8 cellular contexts compared by ENCODE assay signal in the genomic region with DNA sequence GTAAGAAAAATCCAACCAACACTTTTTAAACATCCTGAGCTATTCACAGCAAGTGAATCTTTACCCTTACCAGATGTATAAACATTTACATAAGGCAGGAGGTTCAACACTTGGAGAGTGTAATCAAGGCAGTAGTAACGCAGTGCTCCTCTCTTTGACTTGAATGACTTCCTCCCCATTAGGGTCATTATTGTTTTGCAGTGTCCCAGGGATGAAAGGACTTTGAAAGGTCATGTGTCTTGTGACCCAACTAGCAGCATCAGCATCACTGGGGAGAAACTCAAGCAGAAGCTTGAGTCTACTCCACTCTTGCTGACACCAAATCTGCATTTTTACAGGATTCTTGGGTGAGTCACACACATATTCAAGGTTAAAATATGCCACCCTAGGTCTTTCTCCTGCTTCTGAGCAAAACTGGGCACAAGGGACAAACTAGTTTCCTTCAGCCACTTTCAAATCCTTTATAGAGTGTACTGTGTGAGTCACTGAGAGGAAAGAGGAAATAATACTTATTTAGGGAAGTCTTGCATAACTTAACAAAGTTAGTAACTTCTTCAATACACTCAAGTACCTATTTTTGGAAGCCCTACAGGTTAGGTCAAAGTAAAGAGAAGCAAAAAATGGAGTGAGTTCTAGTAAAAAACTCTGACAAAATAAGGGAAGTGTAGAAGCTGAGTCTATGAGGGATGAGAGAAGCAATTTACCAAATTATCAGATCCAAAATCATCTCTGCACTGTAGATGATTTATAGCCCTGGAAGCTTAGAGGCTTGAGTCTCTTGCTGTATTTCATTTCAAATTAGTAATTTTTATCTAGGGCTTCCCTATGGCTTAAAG. TPM values are rescaled to one million over a fixed set of nuclear protein-coding genes. Genes with fewer than 3 reads are reported as not detected.
DNase-seq lines count a peak whose midpoint lies in the region; ATAC-seq, FAIRE-seq and TF ChIP-seq lines count a peak whose summit lies in the region.

No MANE protein-coding gene starts in this region.

- in situ Hi-C loops in HAP-1 (cut with MboI; ENCODE audit: low sequenced_read_pairs), result no loop called here

- H3K9me2 ChIP-seq in DOHH2 (replicated peaks; ENCODE audit: control insufficient read depth, low read length), result no peaks in the 10 kb centered on the region

- no peaks in the 10 kb centered on the region for H3K36me3 ChIP-seq in DOHH2 (ENCODE audit: control insufficient read depth, low read length)
- H3K36me3 ChIP-seq in HAP-1 (replicated peaks), result no peaks in the 10 kb centered on the region

- no peak overlapping the region for H3K27ac ChIP-seq in DOHH2 (ENCODE audit: low read depth, low read length)

- TF ChIP-seq CTCF in DOHH2 (IDR thresholded peaks at IDR 0.05; ENCODE audit: low read depth, low read length, poor library complexity, severe bottlenecking), result no peak

- peak overlapping the region; percentile 42 for H3K4me2 ChIP-seq in DOHH2 (ENCODE audit: low read length)

- H3K4me3 Mint-ChIP-seq in activated T-helper 17 cell treated with anti-CD3 and anti-CD28 coated beads, Interleukin-2, amount 50 U/mL, for 72 hours, result peak overlapping the region; percentile 46

- no peaks in the 10 kb centered on the region for H3K36me3 Mint-ChIP-seq in activated T-helper 17 cell treated with anti-CD3 and anti-CD28 coated beads, Interleukin-2, amount 50 U/mL, for 72 hours (ENCODE audit: low read depth)

- peaks cover 4% of the 10 kb centered on the region; the same call in 1 of the 2 replicates for H4K20me1 ChIP-seq in DOHH2 (ENCODE audit: control insufficient read depth, insufficient read depth, low read depth, low read length)

- H3K9me3 Mint-ChIP-seq in activated T-helper 17 cell treated with anti-CD3 and anti-CD28 coated beads, Interleukin-2, amount 50 U/mL, for 72 hours, result no peaks in the 10 kb centered on the region

- no peaks in the 10 kb centered on the region for H3K79me2 ChIP-seq in DOHH2 (ENCODE audit: control insufficient read depth, low read length)

- peaks cover 19% of the 10 kb centered on the region for H3K4me1 ChIP-seq in DOHH2 (ENCODE audit: control insufficient read depth, low read length)
- no peaks in the 10 kb centered on the region for H3K4me1 ChIP-seq in HAP-1

- H3K4me1 Mint-ChIP-seq in activated T-helper 17 cell treated with anti-CD3 and anti-CD28 coated beads, Interleukin-2, amount 50 U/mL, for 72 hours, result peaks cover 34% of the 10 kb centered on the region

- no peaks in the 10 kb centered on the region for H3K27me3 Mint-ChIP-seq in activated T-helper 17 cell treated with anti-CD3 and anti-CD28 coated beads, Interleukin-2, amount 50 U/mL, for 72 hours

- H3K9me3 ChIP-seq in DOHH2 (ENCODE audit: control insufficient read depth, insufficient read depth, low read length), result no peaks in the 10 kb centered on the region
- peaks cover 4% of the 10 kb centered on the region; the same call in 1 of the 2 replicates for H3K9me3 ChIP-seq in HAP-1

- intact Hi-C loops in left colon (cut with DNase I, micrococcal nuclease), result no loop called here

- DNase-seq in HS-27A (ENCODE audit: low read depth), result peak; percentile 93
- DNase-seq in left colon, result no peak
- DNase-seq in urothelium cell line (ENCODE audit: low spot score), result peak; percentile 60
- no peak for DNase-seq in inferior parietal cortex (ENCODE audit: extremely low spot score)
- DNase-seq in HAP-1 (ENCODE audit: low spot score in 2 of 2), result no peak

- ATAC-seq in GM21447 (IDR thresholded peaks at IDR 0.05; ENCODE audit: unreplicated experiment) (peak; percentile 92), left colon (peak; percentile 82)
- ATAC-seq in activated T-helper 17 cell treated with anti-CD3 and anti-CD28 coated beads, Interleukin-2, amount 50 U/mL, for 72 hours (replicated peaks), result peak; percentile 95

- H3K4me3 ChIP-seq in DOHH2 (ENCODE audit: low read length) (no peak overlapping the region; the same call in 1 of the 2 replicates), HAP-1 (no peak overlapping the region)

- H3F3A ChIP-seq in DOHH2 (ENCODE audit: control insufficient read depth, insufficient read depth), result peaks cover 12% of the 10 kb centered on the region

- H3K27me3 ChIP-seq in DOHH2 (ENCODE audit: control insufficient read depth, low read length) (peaks cover 55% of the 10 kb centered on the region), HAP-1 (ENCODE audit: low read depth) (0 out of 2 replicates have a peak, but pooled peaks cover 3% of the 10 kb centered on the region)

- peak overlapping the region; percentile 18 for H3K27ac Mint-ChIP-seq in activated T-helper 17 cell treated with anti-CD3 and anti-CD28 coated beads, Interleukin-2, amount 50 U/mL, for 72 hours

- no peak for FAIRE-seq in urothelium cell line (lab: Jason Lieb, UNC)

RNA-seq across cellular contexts. Expression of a gene that starts 51.0 kb away (rescaled TPM):
- 10 to 100 TPM; 69.9 to 93.7 TPM for total RNA-seq in activated T-helper 17 cell treated with anti-CD3 and anti-CD28 coated beads, Interleukin-2, amount 50 U/mL, for 72 hours
- 10 to 100 TPM; 68.2 to 76.5 TPM for total RNA-seq in left colon

Comparison
In these comparisons a context has a peak if more than half of its experiments do, and no peak if none do; other contexts are left out.
1. DNase-seq: peak in HS-27A (single experiment) and urothelium cell line (single experiment); none in left colon (0 of 2), inferior parietal cortex (single experiment) and HAP-1 (0 of 2).
2. Peak in every context shown above with its lines, with median percentiles within 50 percentile points of each other: ATAC-seq.